ENCODE assay signal across 8 cellular contexts in the genomic region with DNA sequence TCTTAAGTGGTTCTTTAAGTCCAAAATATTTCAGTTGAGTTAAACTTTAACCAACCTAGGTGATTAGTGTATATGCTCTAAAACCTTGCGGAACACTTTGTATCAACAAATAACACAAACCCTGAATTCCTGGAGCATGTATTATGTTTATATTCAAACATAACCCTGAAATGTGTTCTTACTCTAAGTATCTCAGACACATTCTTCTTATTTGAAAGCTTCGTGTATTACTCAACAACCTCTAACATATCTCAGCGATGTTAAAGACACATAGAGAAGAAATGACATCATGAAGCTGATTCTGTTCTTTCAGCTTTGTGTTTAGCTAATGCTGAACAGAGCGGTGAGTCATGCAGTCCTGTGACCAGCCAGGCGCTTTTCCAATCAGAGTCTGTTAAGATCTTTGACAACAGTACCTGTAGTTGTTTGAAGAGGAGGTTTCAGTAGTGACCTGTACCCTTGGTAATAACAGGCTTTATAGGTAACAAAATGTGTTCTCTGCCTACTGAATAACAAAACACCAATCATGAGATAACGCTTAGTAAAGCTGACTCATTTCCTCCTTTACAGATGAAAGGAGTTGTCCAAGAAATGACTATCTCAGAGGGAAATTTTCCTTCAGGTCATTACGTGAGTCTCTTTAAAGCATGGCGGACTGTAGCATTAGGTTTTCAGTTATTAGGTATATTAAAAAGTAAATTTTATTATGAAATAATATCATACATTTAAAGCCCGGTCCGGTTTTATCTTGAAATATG.
DNase-seq lines count a peak whose midpoint lies in the region; ATAC-seq, FAIRE-seq and TF ChIP-seq lines count a peak whose summit lies in the region.

No MANE protein-coding gene starts in this region.

- DNase-seq in CD1c-positive myeloid dendritic cell (ENCODE audit: extremely low spot score) (peak; percentile 95), SJSA1 (ENCODE audit: low read depth in 1 of 2, low spot score in 2 of 2) (peak; percentile 85 to 96), GM12878 (ENCODE audit: low read depth, low spot score) (peak; percentile 88), immature natural killer cell (peak in 1 of 3 donors; percentile 59), cerebellum (ENCODE audit: low spot score) (no peak)
- peak; percentile 41 for DNase-seq in stimulated activated CD4-positive, alpha-beta T cell treated with anti-CD3 and anti-CD28 coated beads, Interleukin-12 subunit alpha, Interleukin-12 subunit beta, amount 100 ng/mL, for 4 hours

- peak overlapping the region; percentile 61 for H3K4me2 ChIP-seq in GM12878 (ENCODE audit: control insufficient read depth, insufficient read depth)

- peak; percentile 99 to 100 for TF ChIP-seq EP300 in GM12878 (IDR thresholded peaks at IDR 0.05; ENCODE audit: borderline replicate concordance in 1 of 2, control insufficient read depth in 1 of 2, low read depth in 2 of 2, low read length in 2 of 2)

- peak overlapping the region in 1 of 5 donors; percentile 74 for H3K4me3 Mint-ChIP-seq in immature natural killer cell

- intact Hi-C loops in GM12878 (cut with micrococcal nuclease; ENCODE audit: unreplicated experiment) = loop anchor here (1.0 kb wide), 3 partner anchors 23 to 67 kb away; partner anchors contain the start of gene KLF6

- CTCF ChIA-PET in GM12878 (lab: Yijun Ruan, JAX) = interaction anchor here (0.5 to 3.2 kb wide), 12 partner anchors 13 to 700 kb away, joined by 4 to 18 read pairs (median 7); no protein-coding TSS in a partner anchor

- H3K27me3 ChIP-seq in SJSA1 (replicated peaks) (no peaks in the 10 kb centered on the region), GM12878 (replicated peaks in 1 of 2; ENCODE audit: control insufficient read depth in 2 of 2, insufficient read depth in 2 of 2, low read length in 1 of 2) (no peaks in the 10 kb centered on the region)

- peaks cover 2 to 3% (median 2%) of the 10 kb centered on the region in 3 donors for H3K27me3 Mint-ChIP-seq in immature natural killer cell (ENCODE audit: low read depth in 3 of 3)

- peak overlapping the region; percentile 93 for H3K27ac ChIP-seq in SJSA1
- peak overlapping the region; percentile 73 for H3K27ac ChIP-seq in GM12878 (ENCODE audit: control insufficient read depth, insufficient read depth)

- H3K36me3 ChIP-seq in SJSA1 = no peaks in the 10 kb centered on the region
- H3K36me3 ChIP-seq in GM12878 (ENCODE audit: control insufficient read depth in 2 of 2, insufficient read depth in 2 of 2, low read length in 1 of 2) = no peaks in the 10 kb centered on the region

- SMC1A ChIA-PET in GM12878 (lab: Charles Lee; ENCODE audit: uncharacterized antibody, unreplicated experiment) = interaction anchor here (0.6 to 12.8 kb wide), 22 partner anchors 9 to 196 kb away, joined by 3 to 295 read pairs (median 10); partner anchors contain the start of gene KLF6

- no peak for TF ChIP-seq CTCF in GM12878 (IDR thresholded peaks at IDR 0.05 in 2 of 3, conservative IDR thresholded peaks at IDR 0.05 in 1 of 3; ENCODE audit: control insufficient read depth in 2 of 3, extremely low read depth in 1 of 3, insufficient read depth in 1 of 3, low read depth in 3 of 3, low read length in 3 of 3)

- no peak overlapping the region for H3K9ac ChIP-seq in GM12878 (ENCODE audit: control insufficient read depth, insufficient read depth, low read length)

- no peak overlapping the region for H3K4me3 ChIP-seq in SJSA1
- peak overlapping the region; percentile 40 for H3K4me3 ChIP-seq in GM12878

- TF ChIP-seq RAD21 in GM12878 (IDR thresholded peaks at IDR 0.05; ENCODE audit: insufficient read depth, low read depth, low read length) = peak; percentile 21

- ATAC-seq in GM19397 (IDR thresholded peaks at IDR 0.05; ENCODE audit: unreplicated experiment) (peak; percentile 87), HG03460 (IDR thresholded peaks at IDR 0.05; ENCODE audit: unreplicated experiment) (peak; percentile 87), GM12878 (peak; percentile 95)

- TSS peak; percentile 93 for BruUV-seq in GM12878 (replicated peaks; lab: Mats Ljungman, UMichigan)

- RAD21 ChIA-PET in GM12878 (lab: Charles Lee; ENCODE audit: unreplicated experiment) = interaction anchor here (0.7 to 7.0 kb wide), 25 partner anchors 10 to 161 kb away, joined by 3 to 135 read pairs (median 10); partner anchors contain the start of gene KLF6

- in situ Hi-C loops in GM12878 (cut with MboI) = no loop called here

- no peaks in the 10 kb centered on the region for H3K9me3 Mint-ChIP-seq in immature natural killer cell

- peak overlapping the region; percentile 8 for H2AFZ ChIP-seq in GM12878 (ENCODE audit: control insufficient read depth, low read depth, low read length)

- 7% methylated on average over 10 of the region's 10 CpGs for WGBS in GM12878 (ENCODE audit: insufficient coverage, insufficient replicate concordance, low lambda C conversion rate, missing lambda C conversion rate)

- no peaks in the 10 kb centered on the region for H3K9me3 ChIP-seq in SJSA1 (replicated peaks)
- H3K9me3 ChIP-seq in GM12878 (replicated peaks; ENCODE audit: control insufficient read depth, insufficient read depth, low read length) = no peaks in the 10 kb centered on the region; the same call in 1 of the 3 replicates

- no peaks in the 10 kb centered on the region for H3K36me3 Mint-ChIP-seq in immature natural killer cell

- H3K79me2 ChIP-seq in GM12878 (ENCODE audit: control insufficient read depth, insufficient read depth, low read length) = no peaks in the 10 kb centered on the region

- peak; percentile 91 for FAIRE-seq in GM12878 (lab: Jason Lieb, UNC)

- peak overlapping the region in 4 of 6 donors; percentile 30 to 89 (median 72) for H3K27ac Mint-ChIP-seq in immature natural killer cell

- no peak for TF ChIP-seq POLR2A in GM12878 (IDR thresholded peaks at IDR 0.05; ENCODE audit: low read depth, low read length)

- peaks cover 40% of the 10 kb centered on the region for H3K4me1 ChIP-seq in SJSA1 (replicated peaks)
- H3K4me1 ChIP-seq in GM12878 (ENCODE audit: control insufficient read depth, insufficient read depth, low read length) = peaks cover 31% of the 10 kb centered on the region

- H3K4me1 Mint-ChIP-seq in immature natural killer cell = peaks cover 14 to 19% of the 10 kb centered on the region in 2 donors

- H4K20me1 ChIP-seq in GM12878 (ENCODE audit: control insufficient read depth, insufficient read depth) = no peaks in the 10 kb centered on the region

- POLR2A ChIA-PET in GM12878 (lab: Charles Lee) = interaction anchor here (0.9 to 5.6 kb wide), 19 partner anchors 11 to 112 kb away, joined by 3 to 51 read pairs (median 6); partner anchors contain the start of gene KLF6

TF ChIP-seq in GM12878, 131 proteins besides CTCF, POLR2A, EP300 and RAD21 (continues in another document):
- TF ChIP-seq BCL3 (IDR thresholded peaks at IDR 0.05; ENCODE audit: borderline replicate concordance, insufficient read depth, low read depth, low read length, poor library complexity, severe bottlenecking) (peak; percentile 84), DPF2 (IDR thresholded peaks at IDR 0.05) (peak; percentile 95), EED (IDR thresholded peaks at IDR 0.05; ENCODE audit: low read depth) (peak; percentile 71), NFIC (IDR thresholded peaks at IDR 0.05; ENCODE audit: low read depth, low read length) (peak; percentile 96)
- TF ChIP-seq, protein P1, sequence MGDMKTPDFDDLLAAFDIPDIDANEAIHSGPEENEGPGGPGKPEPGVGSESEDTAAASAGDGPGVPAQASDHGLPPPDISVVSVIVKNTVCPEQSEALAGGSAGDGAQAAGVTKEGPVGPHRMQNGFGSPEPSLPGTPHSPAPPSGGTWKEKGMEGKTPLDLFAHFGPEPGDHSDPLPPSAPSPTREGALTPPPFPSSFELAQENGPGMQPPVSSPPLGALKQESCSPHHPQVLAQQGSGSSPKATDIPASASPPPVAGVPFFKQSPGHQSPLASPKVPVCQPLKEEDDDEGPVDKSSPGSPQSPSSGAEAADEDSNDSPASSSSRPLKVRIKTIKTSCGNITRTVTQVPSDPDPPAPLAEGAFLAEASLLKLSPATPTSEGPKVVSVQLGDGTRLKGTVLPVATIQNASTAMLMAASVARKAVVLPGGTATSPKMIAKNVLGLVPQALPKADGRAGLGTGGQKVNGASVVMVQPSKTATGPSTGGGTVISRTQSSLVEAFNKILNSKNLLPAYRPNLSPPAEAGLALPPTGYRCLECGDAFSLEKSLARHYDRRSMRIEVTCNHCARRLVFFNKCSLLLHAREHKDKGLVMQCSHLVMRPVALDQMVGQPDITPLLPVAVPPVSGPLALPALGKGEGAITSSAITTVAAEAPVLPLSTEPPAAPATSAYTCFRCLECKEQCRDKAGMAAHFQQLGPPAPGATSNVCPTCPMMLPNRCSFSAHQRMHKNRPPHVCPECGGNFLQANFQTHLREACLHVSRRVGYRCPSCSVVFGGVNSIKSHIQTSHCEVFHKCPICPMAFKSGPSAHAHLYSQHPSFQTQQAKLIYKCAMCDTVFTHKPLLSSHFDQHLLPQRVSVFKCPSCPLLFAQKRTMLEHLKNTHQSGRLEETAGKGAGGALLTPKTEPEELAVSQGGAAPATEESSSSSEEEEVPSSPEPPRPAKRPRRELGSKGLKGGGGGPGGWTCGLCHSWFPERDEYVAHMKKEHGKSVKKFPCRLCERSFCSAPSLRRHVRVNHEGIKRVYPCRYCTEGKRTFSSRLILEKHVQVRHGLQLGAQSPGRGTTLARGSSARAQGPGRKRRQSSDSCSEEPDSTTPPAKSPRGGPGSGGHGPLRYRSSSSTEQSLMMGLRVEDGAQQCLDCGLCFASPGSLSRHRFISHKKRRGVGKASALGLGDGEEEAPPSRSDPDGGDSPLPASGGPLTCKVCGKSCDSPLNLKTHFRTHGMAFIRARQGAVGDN (IDR thresholded peaks at IDR 0.05) = peak; percentile 79
